9 cellular contexts compared by ENCODE assay signal in genomic region chr19:15279326-15279904, GRCh38. TPM values are rescaled to one million over a fixed set of nuclear protein-coding genes. Genes with fewer than 3 reads are reported as not detected.
A peak's percentile ranks its signal among the peaks of the same experiment; 100 is the strongest.
DNase-seq lines count a peak whose midpoint lies in the region; ATAC-seq and TF ChIP-seq lines count a peak whose summit lies in the region.
"Had no signal": no experiment of that assay in that cellular context is flagged by ENCODE, and none has a peak within 500 bp of the region (broad histone marks: within the 10 kb centered on the region; RNA-seq: fewer than 3 reads in every experiment).

No MANE protein-coding gene starts in this region.

- H3K4me1 Mint-ChIP-seq in activated naive CD8-positive, alpha-beta T cell (ENCODE audit: low read depth), result peaks cover 89% of the 10 kb centered on the region
- peaks cover 56 to 96% (median 83%) of the 10 kb centered on the region in 7 donors for H3K4me1 Mint-ChIP-seq in naive thymus-derived CD4-positive, alpha-beta T cell

- peak overlapping the region; percentile 69 for H3K4me3 Mint-ChIP-seq in activated naive CD8-positive, alpha-beta T cell
- peak overlapping the region in 8 of 10 donors; percentile 8 to 71 (median 47) for H3K4me3 Mint-ChIP-seq in naive thymus-derived CD4-positive, alpha-beta T cell

- CTCF ChIA-PET in naive thymus-derived CD4-positive, alpha-beta T cell (lab: Charles Lee), result interaction anchor here (0.6 kb wide), 1 partner anchor 14 kb away, joined by 3 read pairs; no protein-coding TSS in a partner anchor

- H3K4me1 ChIP-seq in left ventricle myocardium inferior (peaks cover 100% of the 10 kb centered on the region), uterus (peaks cover 24 to 43% of the 10 kb centered on the region in 2 donors)
- peaks cover 62 to 66% of the 10 kb centered on the region in 2 donors for H3K4me1 ChIP-seq in naive thymus-derived CD4-positive, alpha-beta T cell (ENCODE audit: control insufficient read depth in 2 of 2, insufficient read depth in 2 of 2, low read length in 2 of 2)

- H3K4me3 ChIP-seq in left ventricle myocardium inferior, result no peak overlapping the region
- no peak overlapping the region for H3K4me3 ChIP-seq in naive thymus-derived CD4-positive, alpha-beta T cell (ENCODE audit: low read length)
- no peak overlapping the region for H3K4me3 ChIP-seq in uterus

- ATAC-seq in left ventricle myocardium superior (no peak), HG02870 (IDR thresholded peaks at IDR 0.05; ENCODE audit: unreplicated experiment) (no peak), HG03457 (IDR thresholded peaks at IDR 0.05; ENCODE audit: unreplicated experiment) (no peak)
- no peak for ATAC-seq in naive thymus-derived CD4-positive, alpha-beta T cell
- ATAC-seq: stimulated activated naive CD8-positive, alpha-beta T cell treated with anti-CD3 and anti-CD28 coated beads, Interleukin-15, Interleukin-2, amounts not matched to agents 100 U/mL and 50 U/mL, for 24 hours had no signal

- H3K9me3 ChIP-seq in left ventricle myocardium inferior (replicated peaks), result no peaks in the 10 kb centered on the region
- H3K9me3 ChIP-seq in naive thymus-derived CD4-positive, alpha-beta T cell (ENCODE audit: control insufficient read depth in 2 of 3, low read length in 3 of 3), result no peaks in the 10 kb centered on the region
- H3K9me3 ChIP-seq in uterus, result no peaks in the 10 kb centered on the region

- TF ChIP-seq POLR2A in uterus (IDR thresholded peaks at IDR 0.05), result no peak

- intact Hi-C loops in left ventricle myocardium inferior (cut with micrococcal nuclease), result no loop called here
- intact Hi-C loops in left ventricle myocardium superior (cut with micrococcal nuclease), result no loop called here
- intact Hi-C loops in naive thymus-derived CD4-positive, alpha-beta T cell (cut with micrococcal nuclease), result no loop called here
- intact Hi-C loops in uterus (cut with DNase I; ENCODE audit: low total_unique reads), result no loop called here

- POLR2A ChIA-PET in naive thymus-derived CD4-positive, alpha-beta T cell (lab: Charles Lee), result interaction anchor here (0.6 to 1.3 kb wide), 3 partner anchors 9 to 43 kb away, joined by 3 read pairs; no protein-coding TSS in a partner anchor

- H3K36me3 ChIP-seq in left ventricle myocardium inferior, result no peaks in the 10 kb centered on the region
- H3K36me3 ChIP-seq in naive thymus-derived CD4-positive, alpha-beta T cell (ENCODE audit: control insufficient read depth in 2 of 3, insufficient read depth in 3 of 3, low read length in 3 of 3), result no peaks in the 10 kb centered on the region
- H3K36me3 ChIP-seq in uterus, result no peaks in the 10 kb centered on the region

- H3K27me3 ChIP-seq in left ventricle myocardium inferior (ENCODE audit: low read depth) (no peaks in the 10 kb centered on the region), uterus (no peaks in the 10 kb centered on the region)
- no peaks in the 10 kb centered on the region for H3K27me3 ChIP-seq in naive thymus-derived CD4-positive, alpha-beta T cell (ENCODE audit: control insufficient read depth in 2 of 2, insufficient read depth in 2 of 2, low read length in 2 of 2)

- H3K9me3 Mint-ChIP-seq in activated naive CD8-positive, alpha-beta T cell (ENCODE audit: low read depth), result no peaks in the 10 kb centered on the region
- H3K9me3 Mint-ChIP-seq in naive thymus-derived CD4-positive, alpha-beta T cell, result no peaks in the 10 kb centered on the region

- H3K36me3 Mint-ChIP-seq in activated naive CD8-positive, alpha-beta T cell, result peaks cover 2% of the 10 kb centered on the region
- H3K36me3 Mint-ChIP-seq in naive thymus-derived CD4-positive, alpha-beta T cell, result peaks cover 0 to 5% (median 0%) of the 10 kb centered on the region in 5 donors

- H3K27ac ChIP-seq in left ventricle myocardium inferior (replicated peaks) (peak overlapping the region; percentile 86), uterus (peak overlapping the region; percentile 34 to 75)
- H3K27ac ChIP-seq in naive thymus-derived CD4-positive, alpha-beta T cell (ENCODE audit: low read depth, low read length), result no peak overlapping the region

- DNase-seq in left ventricle myocardium inferior (no peak), left ventricle myocardium superior (no peak), uterus (no peak), hepatic stellate cell (ENCODE audit: low spot score) (no peak)
- DNase-seq in naive thymus-derived CD4-positive, alpha-beta T cell, result no peak
- DNase-seq: stimulated activated naive CD8-positive, alpha-beta T cell treated with anti-CD3 and anti-CD28 coated beads, Interleukin-15, Interleukin-2, amounts not matched to agents 100 U/mL and 50 U/mL, for 24 hours had no signal

- H3K27ac Mint-ChIP-seq in activated naive CD8-positive, alpha-beta T cell, result peak overlapping the region; percentile 87
- peak overlapping the region in 7 of 9 donors; percentile 69 to 87 (median 83) for H3K27ac Mint-ChIP-seq in naive thymus-derived CD4-positive, alpha-beta T cell

- TF ChIP-seq CTCF in left ventricle myocardium inferior (IDR thresholded peaks at IDR 0.05; ENCODE audit: borderline replicate concordance) (no peak), uterus (IDR thresholded peaks at IDR 0.05) (no peak)

- no peaks in the 10 kb centered on the region for H3K27me3 Mint-ChIP-seq in activated naive CD8-positive, alpha-beta T cell
- no peaks in the 10 kb centered on the region for H3K27me3 Mint-ChIP-seq in naive thymus-derived CD4-positive, alpha-beta T cell

RNA-seq across cellular contexts. Expression of gene EPHX3, which starts 47.2 kb away (rescaled TPM):
- total RNA-seq in left ventricle myocardium inferior (not detected), left ventricle myocardium superior (not detected), uterus (under 1 TPM in 2 of 4 donors, not detected in 2; 0.35 to 0.64 TPM)
- under 1 TPM in 2 of 5 experiments, not detected in 3; 0.32 to 0.42 TPM for total RNA-seq in naive thymus-derived CD4-positive, alpha-beta T cell
- not detected for polyA plus RNA-seq in naive thymus-derived CD4-positive, alpha-beta T cell

RNA-seq across cellular contexts. Expression of gene BRD4, which starts 52.9 kb away (rescaled TPM):
- total RNA-seq in left ventricle myocardium inferior (60.9 TPM), left ventricle myocardium superior (67.4 TPM), uterus (100 to 1,000 TPM in 1 of 4 donors, 10 to 100 TPM in 2, 1 to 10 TPM in 1; 5.6 to 156 (median 16.6) TPM)
- total RNA-seq in naive thymus-derived CD4-positive, alpha-beta T cell, result 100 to 1,000 TPM; 104 to 168 (median 128) TPM
- 10 to 100 TPM; 10.5 to 19.8 TPM for polyA plus RNA-seq in naive thymus-derived CD4-positive, alpha-beta T cell
